In the genomic region with DNA sequence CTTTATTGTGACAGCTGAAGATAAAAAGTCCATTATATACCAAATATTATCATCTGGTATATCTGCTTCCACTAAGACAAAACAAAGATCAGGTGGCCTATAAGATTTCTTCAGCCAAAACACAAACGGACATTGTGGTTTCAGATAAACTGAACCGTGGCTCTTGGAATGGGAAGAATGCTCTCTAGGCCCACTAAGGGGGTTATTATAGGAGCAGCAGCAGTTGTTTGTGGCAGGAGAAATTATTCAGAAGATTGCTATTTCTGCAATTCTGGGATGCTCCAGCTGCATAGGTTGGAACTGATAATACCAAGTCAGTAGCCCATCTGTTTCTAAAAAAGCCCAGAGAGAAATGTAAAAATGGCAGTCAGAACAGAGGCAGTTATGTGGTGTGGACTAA, we compare ENCODE assay signal across 1 cellular context.
TF ChIP-seq lines count a peak whose summit lies in the region.

No MANE protein-coding gene starts in this region.

TF ChIP-seq in SK-N-SH, 30 proteins besides CTCF, POLR2A, EP300 and RAD21 (continued from another document):
- TF ChIP-seq, protein P1, sequence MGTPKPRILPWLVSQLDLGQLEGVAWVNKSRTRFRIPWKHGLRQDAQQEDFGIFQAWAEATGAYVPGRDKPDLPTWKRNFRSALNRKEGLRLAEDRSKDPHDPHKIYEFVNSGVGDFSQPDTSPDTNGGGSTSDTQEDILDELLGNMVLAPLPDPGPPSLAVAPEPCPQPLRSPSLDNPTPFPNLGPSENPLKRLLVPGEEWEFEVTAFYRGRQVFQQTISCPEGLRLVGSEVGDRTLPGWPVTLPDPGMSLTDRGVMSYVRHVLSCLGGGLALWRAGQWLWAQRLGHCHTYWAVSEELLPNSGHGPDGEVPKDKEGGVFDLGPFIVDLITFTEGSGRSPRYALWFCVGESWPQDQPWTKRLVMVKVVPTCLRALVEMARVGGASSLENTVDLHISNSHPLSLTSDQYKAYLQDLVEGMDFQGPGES (IDR thresholded peaks at IDR 0.05; ENCODE audit: low read depth, low read length) = no peak
- TF ChIP-seq TCF12 (IDR thresholded peaks at IDR 0.05) (peak; percentile 100), NRF1 (IDR thresholded peaks at IDR 0.05; ENCODE audit: low read depth, low read length) (no peak), FOXJ3 (CRISPR knock-in tag; IDR thresholded peaks at IDR 0.05) (no peak), FOSL2 (IDR thresholded peaks at IDR 0.05; ENCODE audit: borderline replicate concordance, low read depth) (peak; percentile 83), ELF1 (IDR thresholded peaks at IDR 0.05) (no peak), MXI1 (IDR thresholded peaks at IDR 0.05; ENCODE audit: low read depth, low read length) (no peak)
- TF ChIP-seq, protein P2, sequence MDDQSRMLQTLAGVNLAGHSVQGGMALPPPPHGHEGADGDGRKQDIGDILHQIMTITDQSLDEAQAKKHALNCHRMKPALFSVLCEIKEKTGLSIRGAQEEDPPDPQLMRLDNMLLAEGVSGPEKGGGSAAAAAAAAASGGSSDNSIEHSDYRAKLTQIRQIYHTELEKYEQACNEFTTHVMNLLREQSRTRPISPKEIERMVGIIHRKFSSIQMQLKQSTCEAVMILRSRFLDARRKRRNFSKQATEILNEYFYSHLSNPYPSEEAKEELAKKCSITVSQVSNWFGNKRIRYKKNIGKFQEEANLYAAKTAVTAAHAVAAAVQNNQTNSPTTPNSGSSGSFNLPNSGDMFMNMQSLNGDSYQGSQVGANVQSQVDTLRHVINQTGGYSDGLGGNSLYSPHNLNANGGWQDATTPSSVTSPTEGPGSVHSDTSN (IDR thresholded peaks at IDR 0.05) = peak; percentile 94
- TF ChIP-seq, protein P3, sequence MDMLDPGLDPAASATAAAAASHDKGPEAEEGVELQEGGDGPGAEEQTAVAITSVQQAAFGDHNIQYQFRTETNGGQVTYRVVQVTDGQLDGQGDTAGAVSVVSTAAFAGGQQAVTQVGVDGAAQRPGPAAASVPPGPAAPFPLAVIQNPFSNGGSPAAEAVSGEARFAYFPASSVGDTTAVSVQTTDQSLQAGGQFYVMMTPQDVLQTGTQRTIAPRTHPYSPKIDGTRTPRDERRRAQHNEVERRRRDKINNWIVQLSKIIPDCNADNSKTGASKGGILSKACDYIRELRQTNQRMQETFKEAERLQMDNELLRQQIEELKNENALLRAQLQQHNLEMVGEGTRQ (IDR thresholded peaks at IDR 0.05; ENCODE audit: borderline replicate concordance, low read depth, low read length) = no peak
